In the genomic region with DNA sequence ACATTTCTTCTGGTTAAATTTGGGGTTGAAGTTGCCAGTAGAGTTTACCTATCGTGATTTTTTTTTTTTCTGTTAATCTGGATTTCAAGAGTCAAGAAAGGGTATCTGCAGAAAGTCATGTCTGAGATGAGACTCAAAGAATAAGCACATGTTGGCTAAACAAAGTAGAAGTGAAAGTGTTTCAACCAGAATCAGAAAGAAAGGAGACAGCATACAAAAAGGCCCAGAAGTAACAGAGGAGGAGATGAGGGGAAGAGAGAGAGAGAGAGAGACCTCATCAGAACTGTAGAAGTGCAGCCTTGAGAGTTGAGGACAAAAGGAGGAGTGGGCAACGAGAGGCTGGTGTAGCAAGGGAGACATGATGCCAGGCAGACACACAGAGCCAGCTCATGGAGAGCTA, we compare ENCODE assay signal across 17 cellular contexts. TPM values are rescaled to one million over a fixed set of nuclear protein-coding genes. Genes with fewer than 3 reads are reported as not detected.
DNase-seq lines count a peak whose midpoint lies in the region; ATAC-seq and TF ChIP-seq lines count a peak whose summit lies in the region.
"Had no signal": no experiment of that assay in that cellular context is flagged by ENCODE, and none has a peak within 500 bp of the region (broad histone marks: within the 10 kb centered on the region; RNA-seq: fewer than 3 reads in every experiment).

No MANE protein-coding gene starts in this region.

- H3K27ac Mint-ChIP-seq in natural killer cell: no peak overlapping the region
- H3K27ac Mint-ChIP-seq: IgD-negative memory B cell, nephron had no signal

- DNase-seq in body of pancreas (no peak), NCI-H1105 treated with DMSO at 0.1 percent for 48 hours (lab: John Stamatoyannopoulos, UW) (no peak), natural killer cell (no peak)
- DNase-seq: activated CD4-positive, alpha-beta T cell treated with anti-CD3 and anti-CD28 coated beads, Interleukin-2, amount 50 U/mL, for 48 hours; activated gamma-delta T cell; DMS53; left ventricle myocardium superior; NCI-H524; stomach; T1000 had no signal

- intact Hi-C loops in body of pancreas (cut with DNase I): no loop called here
- intact Hi-C loops in natural killer cell (cut with micrococcal nuclease): no loop called here

- no peak overlapping the region for H3K27ac ChIP-seq in body of pancreas
- H3K27ac ChIP-seq: stomach had no signal

- TF ChIP-seq CTCF in body of pancreas (IDR thresholded peaks at IDR 0.05): no peak
- TF ChIP-seq CTCF in natural killer cell (IDR thresholded peaks at IDR 0.05): no peak

- H3K9me3 ChIP-seq in body of pancreas: no peaks in the 10 kb centered on the region
- H3K9me3 ChIP-seq: stomach had no signal

- H3K4me1 Mint-ChIP-seq in natural killer cell: peaks cover 0 to 6% of the 10 kb centered on the region in 2 donors
- H3K4me1 Mint-ChIP-seq: IgD-negative memory B cell, nephron had no signal

- H3K36me3 ChIP-seq in body of pancreas (replicated peaks in 1 of 2; ENCODE audit: insufficient read depth in 1 of 2, low read depth in 2 of 2): no peaks in the 10 kb centered on the region
- H3K36me3 ChIP-seq: stomach had no signal

- no peaks in the 10 kb centered on the region for H3K9me3 Mint-ChIP-seq in natural killer cell
- H3K9me3 Mint-ChIP-seq: IgD-negative memory B cell, nephron had no signal

- ATAC-seq in GM18499 (IDR thresholded peaks at IDR 0.05; ENCODE audit: insufficient read depth, unreplicated experiment): peak; percentile 77
- ATAC-seq in GM19455 (IDR thresholded peaks at IDR 0.05; ENCODE audit: unreplicated experiment): peak; percentile 80
- ATAC-seq in HG02642 (IDR thresholded peaks at IDR 0.05; ENCODE audit: poor library complexity, unreplicated experiment): peak; percentile 70
- peak; percentile 69 for ATAC-seq in HG03460 (IDR thresholded peaks at IDR 0.05; ENCODE audit: unreplicated experiment)
- no peak for ATAC-seq in HG03097 (IDR thresholded peaks at IDR 0.05; ENCODE audit: low FRiP score, unreplicated experiment)
- no peak for ATAC-seq in body of pancreas
- no peak for ATAC-seq in natural killer cell
- ATAC-seq: left ventricle myocardium superior had no signal

- H3K36me3 Mint-ChIP-seq in natural killer cell: no peaks in the 10 kb centered on the region
- H3K36me3 Mint-ChIP-seq: IgD-negative memory B cell had no signal

- no peak for TF ChIP-seq POLR2A in body of pancreas (IDR thresholded peaks at IDR 0.05)

- no peaks in the 10 kb centered on the region for H3K27me3 ChIP-seq in body of pancreas
- H3K27me3 ChIP-seq: stomach had no signal

- no peaks in the 10 kb centered on the region for H3K4me1 ChIP-seq in body of pancreas
- H3K4me1 ChIP-seq: stomach had no signal

- no peak overlapping the region for H3K4me3 Mint-ChIP-seq in natural killer cell
- H3K4me3 Mint-ChIP-seq: IgD-negative memory B cell, nephron had no signal

- 80 to 82% methylated on average over 2 of the region's 2 CpGs for WGBS in body of pancreas, 2 donors

- H3K27me3 Mint-ChIP-seq in natural killer cell (ENCODE audit: low read depth in 2 of 2): peaks cover 8 to 10% of the 10 kb centered on the region in 2 donors
- H3K27me3 Mint-ChIP-seq: IgD-negative memory B cell had no signal

- no peak overlapping the region for H3K4me3 ChIP-seq in body of pancreas
- H3K4me3 ChIP-seq: stomach had no signal

RNA-seq across cellular contexts. Expression of gene SVIP, which starts 54.9 kb away (rescaled TPM):
- total RNA-seq in body of pancreas: 10 to 100 TPM in 1 of 2 donors, 1 to 10 TPM in 1; 9.9 to 11.5 TPM
- 10 to 100 TPM; 14.9 to 19.2 (median 17.5) TPM for total RNA-seq in natural killer cell

Comparison
In these comparisons a context has a peak if more than half of its experiments do, and no peak if none do; other contexts are left out.
1. ATAC-seq: peak in GM18499 (single experiment), GM19455 (single experiment), HG02642 (single experiment) and HG03460 (single experiment); none in HG03097 (single experiment), body of pancreas (single experiment) and natural killer cell (0 of 3).